Comparison of ENCODE assay signal across 34 cellular contexts in the genomic region with DNA sequence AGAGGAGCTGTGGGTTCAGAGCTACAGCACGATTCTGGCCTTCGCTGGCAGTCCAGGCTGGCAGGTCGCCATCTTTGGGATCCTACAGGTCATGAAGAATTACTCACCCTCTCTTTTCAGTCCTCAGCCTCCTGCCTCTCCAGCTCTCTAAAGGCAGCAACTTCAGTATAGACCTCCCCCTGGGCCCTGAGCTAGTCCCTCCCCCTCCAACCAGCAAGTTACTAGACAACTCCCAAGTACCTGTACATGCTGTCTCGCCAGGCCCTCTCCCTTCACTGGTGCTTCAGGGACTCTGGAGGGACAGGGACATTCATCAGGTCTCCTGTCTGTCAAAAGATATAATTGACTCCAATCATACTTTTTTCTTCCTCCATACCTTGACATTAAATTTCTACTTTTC. TPM values are rescaled to one million over a fixed set of nuclear protein-coding genes. Genes with fewer than 3 reads are reported as not detected.
"Had no signal": no experiment of that assay in that cellular context is flagged by ENCODE, and none has a peak within 500 bp of the region (broad histone marks: within the 10 kb centered on the region; RNA-seq: fewer than 3 reads in every experiment).

Gene GPR119, minus strand, starts transcription at position 155 of the 400 bp plus-strand sequence. CDS start 227 bp downstream, outside the sequence.

- H2AFZ ChIP-seq: PC-9 had no signal

- DNase-seq: activated CD4-positive, alpha-beta memory T cell treated with anti-CD3 and anti-CD28 coated beads for 36 hours; activated CD4-positive, alpha-beta T cell treated with anti-CD3 and anti-CD28 coated beads for 4 hours; activated CD4-positive, alpha-beta T cell treated with anti-CD3 and anti-CD28 coated beads, Interleukin-2, amount 50 U/mL, for 1 hour; activated CD4-positive, CD25-positive, alpha-beta regulatory T cell treated with anti-CD3 and anti-CD28 coated beads, Interleukin-2, amount 50 U/mL, for 72 hours; activated CD8-positive, alpha-beta memory T cell treated with anti-CD3 and anti-CD28 coated beads, Interleukin-2, amount 50 U/mL, for 4 hours; activated gamma-delta T cell treated with Interleukin-2 at 50 U/mL for 16 hours; activated naive CD4-positive, alpha-beta T cell treated with anti-CD3 and anti-CD28 coated beads for 36 hours; activated T-cell treated with anti-CD3 and anti-CD28 coated beads for 4 hours; activated T-cell treated with anti-CD3 and anti-CD28 coated beads, Interleukin-2, amount 50 U/mL, for 4 hours; anterior cingulate cortex; brain microvascular endothelial cell; central memory CD4-positive, alpha-beta T cell; NCI-H1048; NCI-H1105 treated with DMSO at 0.1 percent for 48 hours; NCI-H1436; NCI-H1694; NCI-H1930; NCI-H2081 treated with DMSO at 0.1 percent for 48 hours; NCI-H226; NCI-H446 treated with DMSO at 0.1 percent for 48 hours; NCI-H524; NCI-H69; NK-92 treated with Interleukin-12 subunit alpha and Interleukin-12 subunit beta, amount 100 ng/mL, for 24 hours; PC-9; Right ventricle myocardium superior had no signal

- FAIRE-seq: colon, RCC 7860, TTC549 had no signal

- H3K36me3 ChIP-seq: brain microvascular endothelial cell had no signal

- ATAC-seq: activated naive CD4-positive, alpha-beta T cell treated with anti-CD3 and anti-CD28 coated beads, Interleukin-2, amount 50 U/mL, for 72 hours; activated T-cell treated with anti-CD3 and anti-CD28 coated beads, Interleukin-2, amount 50 U/mL, for 4 hours; WTC11 had no signal

- H3K4me2 ChIP-seq: PC-9 had no signal

- H3K27me3 ChIP-seq: brain microvascular endothelial cell had no signal

- H3K27ac ChIP-seq: brain microvascular endothelial cell, PC-9 had no signal

- H3K4me3 ChIP-seq: PC-9 had no signal

RNA-seq across cellular contexts. Expression of gene GPR119, which starts in this region (rescaled TPM):
- total RNA-seq: activated CD4-positive, alpha-beta memory T cell treated with anti-CD3 and anti-CD28 coated beads for 36 hours; activated naive CD4-positive, alpha-beta T cell treated with anti-CD3 and anti-CD28 coated beads for 36 hours; activated naive CD4-positive, alpha-beta T cell treated with anti-CD3 and anti-CD28 coated beads, Interleukin-2, amount 50 U/mL, for 72 hours; activated T-cell treated with anti-CD3 and anti-CD28 coated beads, Interleukin-2, amount 50 U/mL, for 4 hours; activated T-helper 1 cell treated with anti-CD3 and anti-CD28 coated beads, Interleukin-12 subunit alpha, Interleukin-12 subunit beta, Interleukin-2, Interleukin-4 antibody, amounts not matched to agents 30 ng/mL and 10 ng/mL and 1 ng/mL, durations not matched to agents 14 hours and 24 hours and 36 hours; cerebellum; MCF 10A; OCI-LY7; PC-9; Right ventricle myocardium superior; WTC11 had no signal
